8 cellular contexts compared by ENCODE assay signal in the genomic region with DNA sequence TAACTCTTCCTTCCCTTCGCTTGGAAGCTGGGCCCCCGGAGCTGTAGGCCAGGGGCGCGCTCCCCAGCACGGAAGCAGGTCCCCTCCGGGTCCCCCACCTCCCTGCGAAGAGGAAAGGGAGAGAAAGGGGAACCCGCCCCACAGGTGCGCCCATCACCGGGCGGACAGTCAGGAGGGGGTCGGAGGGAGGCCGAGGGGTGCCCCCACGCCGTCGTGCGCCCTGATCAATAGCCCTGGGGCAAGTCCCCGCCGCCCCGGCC. TPM values are rescaled to one million over a fixed set of nuclear protein-coding genes. Genes with fewer than 3 reads are reported as not detected.
A peak's percentile ranks its signal among the peaks of the same experiment; 100 is the strongest.
DNase-seq lines count a peak whose midpoint lies in the region; ATAC-seq and TF ChIP-seq lines count a peak whose summit lies in the region.

No MANE protein-coding gene starts in this region.

- no peak overlapping the region for H3K27ac Mint-ChIP-seq in Calu3 (ENCODE audit: unreplicated experiment)
- no peak overlapping the region for H3K27ac Mint-ChIP-seq in endothelial cell (ENCODE audit: unreplicated experiment)

- H3K4me1 Mint-ChIP-seq in Calu3 (ENCODE audit: low read depth, unreplicated experiment), result peaks cover 7% of the 10 kb centered on the region
- H3K4me1 Mint-ChIP-seq in endothelial cell (ENCODE audit: unreplicated experiment), result peaks cover 3% of the 10 kb centered on the region

- H3K4me3 Mint-ChIP-seq in Calu3 (ENCODE audit: low read depth, unreplicated experiment), result peak overlapping the region; percentile 70
- peak overlapping the region; percentile 92 for H3K4me3 Mint-ChIP-seq in endothelial cell (ENCODE audit: unreplicated experiment)

- peaks cover 4% of the 10 kb centered on the region for H3K4me1 ChIP-seq in osteoblast (ENCODE audit: insufficient read depth, low read length)

- H3K27me3 Mint-ChIP-seq in Calu3 (ENCODE audit: unreplicated experiment) (no peaks in the 10 kb centered on the region), endothelial cell (ENCODE audit: unreplicated experiment) (peaks cover 43% of the 10 kb centered on the region)

- no peaks in the 10 kb centered on the region for H3K27me3 ChIP-seq in osteoblast (ENCODE audit: insufficient read depth, low read length)

- DNase-seq in Calu3 (no peak), NB4 (ENCODE audit: low read depth) (peak; percentile 36), endothelial cell (ENCODE audit: low spot score) (no peak), osteoblast (ENCODE audit: insufficient read length, low spot score, missing footprints) (no peak), hippocampal formation (lab: John Stamatoyannopoulos, UW) (no peak), NCI-H2171 treated with DMSO at 0.1 percent for 48 hours (lab: John Stamatoyannopoulos, UW) (no peak), Ammon's horn (ENCODE audit: low spot score) (no peak)

- no TSS peak for BruUV-seq in Calu3 (replicated peaks; lab: Mats Ljungman, UMichigan)

- CTCF ChIA-PET in Calu3 (lab: Charles Lee), result no interaction called here

- no peaks in the 10 kb centered on the region for H3K9me3 Mint-ChIP-seq in Calu3 (ENCODE audit: low read depth, unreplicated experiment)
- no peaks in the 10 kb centered on the region for H3K9me3 Mint-ChIP-seq in endothelial cell (ENCODE audit: unreplicated experiment)

- no peaks in the 10 kb centered on the region for H3K36me3 ChIP-seq in osteoblast (ENCODE audit: insufficient read depth, low read length)

- peaks cover 14% of the 10 kb centered on the region for H3K79me2 ChIP-seq in osteoblast (ENCODE audit: insufficient read depth, low read length)

- intact Hi-C loops in Calu3 (cut with micrococcal nuclease; ENCODE audit: unreplicated experiment), result no loop called here

- H2AFZ ChIP-seq in osteoblast (ENCODE audit: low read length), result peak overlapping the region; percentile 35

- H3K9me3 ChIP-seq in osteoblast (ENCODE audit: low read depth, low read length), result no peaks in the 10 kb centered on the region

- TF ChIP-seq CTCF in Calu3 (IDR thresholded peaks at IDR 0.05; ENCODE audit: unreplicated experiment) (no peak), NB4 (IDR thresholded peaks at IDR 0.05; ENCODE audit: low read depth, low read length) (no peak), endothelial cell (IDR thresholded peaks at IDR 0.05; ENCODE audit: unreplicated experiment) (no peak), osteoblast (IDR thresholded peaks at IDR 0.05; ENCODE audit: extremely low read depth, low read depth, low read length) (no peak)

- no peak for ATAC-seq in HG03095 (IDR thresholded peaks at IDR 0.05; ENCODE audit: unreplicated experiment)

- H3K27ac ChIP-seq in osteoblast (ENCODE audit: low read depth, low read length), result no peak overlapping the region

- no peak for TF ChIP-seq POLR2A in NB4 (IDR thresholded peaks at IDR 0.05; ENCODE audit: extremely low read depth, insufficient read length)

- H3K36me3 Mint-ChIP-seq in Calu3 (ENCODE audit: insufficient read depth, unreplicated experiment) (peaks cover 24% of the 10 kb centered on the region), endothelial cell (ENCODE audit: low read depth, unreplicated experiment) (peaks cover 5% of the 10 kb centered on the region)

- H3K4me3 ChIP-seq in NB4 (ENCODE audit: low read depth, low read length) (peak overlapping the region; percentile 67), osteoblast (ENCODE audit: insufficient read depth, low read length) (peak overlapping the region; percentile 78)

- peaks cover 5% of the 10 kb centered on the region for H4K20me1 ChIP-seq in osteoblast (ENCODE audit: insufficient read depth, low read length)

- peak overlapping the region; percentile 84 for H3K4me2 ChIP-seq in osteoblast (ENCODE audit: insufficient read depth, low read length)

RNA-seq across cellular contexts. Expression of gene AGPAT2, which starts 0.8 kb away (rescaled TPM):
- total RNA-seq in Calu3 (2022), result 40.4 and 45.4 TPM in 2 replicates
- 38.9 TPM for total RNA-seq in endothelial cell (ENCODE audit: unreplicated experiment)
- 26.5 and 30.0 TPM in 2 replicates for total RNA-seq in osteoblast

RNA-seq across cellular contexts. Expression of gene EGFL7, which starts 23.7 kb away (rescaled TPM):
- total RNA-seq in Calu3 (2022), result 1.2 and 1.3 TPM in 2 replicates
- 945 TPM for total RNA-seq in endothelial cell (ENCODE audit: unreplicated experiment)
- total RNA-seq in osteoblast, result 3.3 and 6.2 TPM in 2 replicates

RNA-seq across cellular contexts. Expression of gene DIPK1B, which starts 25.9 kb away (rescaled TPM):
- total RNA-seq in Calu3 (2022) (4.0 TPM in 2 replicates), endothelial cell (ENCODE audit: unreplicated experiment) (293 TPM), osteoblast (not detected in 2 replicates)

RNA-seq across cellular contexts. Expression of gene LCN10, which starts 56.3 kb away (rescaled TPM):
- total RNA-seq in Calu3 (2022), result 0.33 and 1.9 TPM in 2 replicates
- not detected for total RNA-seq in endothelial cell (ENCODE audit: unreplicated experiment)
- total RNA-seq in osteoblast, result not detected in 2 replicates

Comparison
In these comparisons a context has a peak if more than half of its experiments do, and no peak if none do; other contexts are left out.
1. RNA of gene EGFL7, which starts 23.7 kb away (total RNA-seq): 945 TPM in endothelial cell (single experiment); 3.3 to 6.2 TPM in osteoblast and 1.2 to 1.3 TPM in Calu3; every median in the first group is over 100 times any median in the second.
2. RNA of gene DIPK1B, which starts 25.9 kb away (total RNA-seq): 293 TPM in endothelial cell (single experiment); 4.0 TPM in Calu3 and not detected in osteoblast; every median in the first group is over 10 times any median in the second.